ENCODE assay signal across 31 cellular contexts in genomic region chr7:147188485-147188884, GRCh38.
"Had no signal": no experiment of that assay in that cellular context is flagged by ENCODE, and none has a peak within 500 bp of the region (broad histone marks: within the 10 kb centered on the region; RNA-seq: fewer than 3 reads in every experiment).

No MANE protein-coding gene starts in this region.

- H3K27me3 ChIP-seq: adrenal gland, body of pancreas, brain microvascular endothelial cell, breast epithelium had no signal

- H3K9me3 ChIP-seq: adrenal gland, body of pancreas, breast epithelium had no signal

- DNase-seq: activated B cell treated with CpG ODN at 0.5 μM for 24 hours; activated CD4-positive, alpha-beta memory T cell treated with anti-CD3 and anti-CD28 coated beads for 36 hours; activated CD4-positive, alpha-beta T cell treated with anti-CD3 and anti-CD28 coated beads for 4 hours; activated CD4-positive, alpha-beta T cell treated with anti-CD3 and anti-CD28 coated beads, Interleukin-2, amount 10 ng/mL, durations not matched to agents 24 days and 14 days; activated CD4-positive, alpha-beta T cell treated with anti-CD3 and anti-CD28 coated beads, Interleukin-2, amount 50 U/mL, for 1 hour; activated CD4-positive, alpha-beta T cell treated with anti-CD3 and anti-CD28 coated beads, Interleukin-2, amount 50 U/mL, for 4 hours; activated CD4-positive, CD25-positive, alpha-beta regulatory T cell treated with anti-CD3 and anti-CD28 coated beads, Interleukin-2, amount 50 U/mL, for 72 hours; activated CD8-positive, alpha-beta memory T cell treated with anti-CD3 and anti-CD28 coated beads, Interleukin-2, amount 50 U/mL, for 4 hours; activated CD8-positive, alpha-beta T cell treated with anti-CD3 and anti-CD28 coated beads for 36 hours; activated effector memory CD4-positive, alpha-beta T cell treated with anti-CD3 and anti-CD28 coated beads, Interleukin-2, amount 50 U/mL, for 16 hours; activated gamma-delta T cell treated with Interleukin-2 at 50 U/mL for 16 hours; activated naive CD4-positive, alpha-beta T cell; activated naive CD4-positive, alpha-beta T cell treated with anti-CD3 and anti-CD28 coated beads for 36 hours; activated naive CD4-positive, alpha-beta T cell treated with anti-CD3 and anti-CD28 coated beads, Interleukin-2, amount 50 U/mL, for 16 hours; activated naive CD8-positive, alpha-beta T cell treated with anti-CD3 and anti-CD28 coated beads for 36 hours; activated T-cell treated with anti-CD3 and anti-CD28 coated beads for 4 hours; activated T-cell treated with anti-CD3 and anti-CD28 coated beads, Interleukin-2, amount 50 U/mL, for 1 hour; activated T-cell treated with anti-CD3 and anti-CD28 coated beads, Interleukin-2, amount 50 U/mL, for 4 hours; activated T-cell treated with anti-CD3 and anti-CD28 coated beads, Interleukin-2, amount 50 U/mL, for 72 hours; adrenal gland; amniotic stem cell; aorta; body of pancreas; brain microvascular endothelial cell; central memory CD4-positive, alpha-beta T cell; T-helper 2 cell; T-helper 9 cell had no signal

- H3K4me1 ChIP-seq: adrenal gland, body of pancreas, breast epithelium had no signal

- ATAC-seq: activated CD8-positive, alpha-beta T cell treated with anti-CD3 and anti-CD28 coated beads for 36 hours; activated naive CD4-positive, alpha-beta T cell treated with anti-CD3 and anti-CD28 coated beads, Interleukin-2, amount 50 U/mL, for 72 hours; activated T-cell treated with anti-CD3 and anti-CD28 coated beads, Interleukin-2, amount 50 U/mL, for 4 hours; activated T-cell treated with anti-CD3 and anti-CD28 coated beads, Interleukin-2, amount 50 U/mL, for 72 hours; activated T-helper 17 cell treated with anti-CD3 and anti-CD28 coated beads, Interleukin-2, amount 50 U/mL, for 72 hours; body of pancreas had no signal

- H3K4me3 ChIP-seq: adrenal gland, body of pancreas, breast epithelium had no signal

- H3K27ac ChIP-seq: adrenal gland, body of pancreas, brain microvascular endothelial cell, breast epithelium, VCaP had no signal

- H3K36me3 ChIP-seq: adrenal gland, brain microvascular endothelial cell, breast epithelium had no signal
